Comparison of ENCODE assay signal across 28 cellular contexts in the genomic region with DNA sequence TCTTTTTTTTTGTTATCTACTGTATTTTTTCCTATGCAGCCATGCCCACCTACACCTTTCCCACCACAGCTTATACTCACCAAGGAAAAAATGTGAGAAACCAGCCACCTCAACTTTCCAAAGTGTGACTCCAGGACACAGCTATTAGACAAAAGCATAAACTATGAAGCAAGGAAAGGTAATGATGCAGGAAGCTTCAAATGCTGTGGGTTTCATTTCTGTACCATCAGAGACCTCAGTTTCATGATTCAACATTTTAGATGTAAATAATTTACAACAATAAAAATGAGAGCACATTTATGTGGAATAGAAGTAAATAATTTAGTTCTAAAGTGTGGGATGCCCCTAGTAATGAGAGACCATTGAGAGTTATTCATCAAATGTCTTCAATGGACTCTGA.
"Had no signal": no experiment of that assay in that cellular context is flagged by ENCODE, and none has a peak within 500 bp of the region (broad histone marks: within the 10 kb centered on the region; RNA-seq: fewer than 3 reads in every experiment).

No MANE protein-coding gene starts in this region.

- ATAC-seq: activated CD4-positive, alpha-beta T cell treated with anti-CD3 and anti-CD28 coated beads for 36 hours; activated CD8-positive, alpha-beta memory T cell treated with anti-CD3 and anti-CD28 coated beads, Interleukin-2, amount 10 ng/mL, durations not matched to agents 7 days and 5 days; activated CD8-positive, alpha-beta T cell treated with anti-CD3 and anti-CD28 coated beads, Interleukin-2, amount 10 ng/mL, durations not matched to agents 7 days and 5 days; activated T-cell treated with anti-CD3 and anti-CD28 coated beads, Interleukin-2, amount 50 U/mL, for 4 hours; activated T-helper 17 cell treated with anti-CD3 and anti-CD28 coated beads, Interleukin-2, amount 50 U/mL, for 72 hours; effector memory CD8-positive, alpha-beta T cell; foreskin keratinocyte; gastrocnemius medialis; heart left ventricle had no signal

- H3K4me3 Mint-ChIP-seq: activated CD4-positive, alpha-beta memory T cell treated with anti-CD3 and anti-CD28 coated beads for 36 hours; activated CD4-positive, alpha-beta T cell treated with anti-CD3 and anti-CD28 coated beads for 36 hours; activated CD4-positive, alpha-beta T cell treated with anti-CD3 and anti-CD28 coated beads, Interleukin-2, amount 10 ng/mL, durations not matched to agents 24 days and 14 days; activated CD8-positive, alpha-beta memory T cell treated with anti-CD3 and anti-CD28 coated beads, Interleukin-2, amount 10 ng/mL, durations not matched to agents 7 days and 5 days; activated CD8-positive, alpha-beta T cell treated with anti-CD3 and anti-CD28 coated beads, Interleukin-2, amount 10 ng/mL, durations not matched to agents 7 days and 5 days; activated naive CD8-positive, alpha-beta T cell; activated T-cell treated with anti-CD3 and anti-CD28 coated beads, Interleukin-2, amount 50 U/mL, for 4 hours; activated T-helper 17 cell treated with anti-CD3 and anti-CD28 coated beads, Interleukin-2, amount 50 U/mL, for 72 hours; central memory CD8-positive, alpha-beta T cell; dendritic cell treated with granulocyte-macrophage colony-stimulating factor and Interleukin-4, amounts not matched to agents 40 ng/mL and 50 ng/mL, for 4 days; effector memory CD8-positive, alpha-beta T cell had no signal

- H3K27me3 Mint-ChIP-seq: activated CD4-positive, alpha-beta memory T cell treated with anti-CD3 and anti-CD28 coated beads for 36 hours; activated CD4-positive, alpha-beta T cell treated with anti-CD3 and anti-CD28 coated beads for 36 hours; activated CD4-positive, alpha-beta T cell treated with anti-CD3 and anti-CD28 coated beads, Interleukin-2, amount 10 ng/mL, durations not matched to agents 24 days and 14 days; activated CD8-positive, alpha-beta memory T cell treated with anti-CD3 and anti-CD28 coated beads, Interleukin-2, amount 10 ng/mL, durations not matched to agents 7 days and 5 days; activated naive CD8-positive, alpha-beta T cell; activated T-helper 17 cell treated with anti-CD3 and anti-CD28 coated beads, Interleukin-2, amount 50 U/mL, for 72 hours; central memory CD8-positive, alpha-beta T cell; dendritic cell treated with granulocyte-macrophage colony-stimulating factor and Interleukin-4, amounts not matched to agents 40 ng/mL and 50 ng/mL, for 4 days; effector memory CD8-positive, alpha-beta T cell had no signal

- H3K4me1 Mint-ChIP-seq: activated CD4-positive, alpha-beta T cell treated with anti-CD3 and anti-CD28 coated beads for 36 hours; activated CD4-positive, alpha-beta T cell treated with anti-CD3 and anti-CD28 coated beads, Interleukin-2, amount 10 ng/mL, durations not matched to agents 24 days and 14 days; activated T-helper 17 cell treated with anti-CD3 and anti-CD28 coated beads, Interleukin-2, amount 50 U/mL, for 72 hours; central memory CD8-positive, alpha-beta T cell had no signal

- H3K27ac Mint-ChIP-seq: activated CD4-positive, alpha-beta memory T cell treated with anti-CD3 and anti-CD28 coated beads for 36 hours; activated CD4-positive, alpha-beta T cell treated with anti-CD3 and anti-CD28 coated beads for 36 hours; activated CD4-positive, alpha-beta T cell treated with anti-CD3 and anti-CD28 coated beads, Interleukin-2, amount 10 ng/mL, durations not matched to agents 24 days and 14 days; activated CD8-positive, alpha-beta memory T cell treated with anti-CD3 and anti-CD28 coated beads, Interleukin-2, amount 10 ng/mL, durations not matched to agents 7 days and 5 days; activated CD8-positive, alpha-beta T cell treated with anti-CD3 and anti-CD28 coated beads, Interleukin-2, amount 10 ng/mL, durations not matched to agents 7 days and 5 days; activated naive CD8-positive, alpha-beta T cell; activated T-helper 17 cell treated with anti-CD3 and anti-CD28 coated beads, Interleukin-2, amount 50 U/mL, for 72 hours; dendritic cell treated with granulocyte-macrophage colony-stimulating factor and Interleukin-4, amounts not matched to agents 40 ng/mL and 50 ng/mL, for 4 days; effector memory CD8-positive, alpha-beta T cell had no signal

- H3K9me3 Mint-ChIP-seq: activated CD4-positive, alpha-beta memory T cell treated with anti-CD3 and anti-CD28 coated beads for 36 hours; activated CD4-positive, alpha-beta T cell treated with anti-CD3 and anti-CD28 coated beads, Interleukin-2, amount 10 ng/mL, durations not matched to agents 24 days and 14 days; activated T-cell treated with anti-CD3 and anti-CD28 coated beads, Interleukin-2, amount 50 U/mL, for 4 hours; activated T-helper 17 cell treated with anti-CD3 and anti-CD28 coated beads, Interleukin-2, amount 50 U/mL, for 72 hours; central memory CD8-positive, alpha-beta T cell; dendritic cell treated with granulocyte-macrophage colony-stimulating factor and Interleukin-4, amounts not matched to agents 40 ng/mL and 50 ng/mL, for 4 days; effector memory CD8-positive, alpha-beta T cell had no signal

- DNase-seq: activated CD4-positive, alpha-beta memory T cell treated with anti-CD3 and anti-CD28 coated beads for 36 hours; activated CD4-positive, alpha-beta T cell treated with anti-CD3 and anti-CD28 coated beads for 36 hours; activated CD4-positive, alpha-beta T cell treated with anti-CD3 and anti-CD28 coated beads, Interleukin-2, amount 10 ng/mL, durations not matched to agents 24 days and 14 days; activated CD4-positive, CD25-positive, alpha-beta regulatory T cell; activated CD4-positive, CD25-positive, alpha-beta regulatory T cell treated with anti-CD3 and anti-CD28 coated beads, Interleukin-2, amount 50 U/mL, for 72 hours; activated CD8-positive, alpha-beta memory T cell treated with anti-CD3 and anti-CD28 coated beads, Interleukin-2, amount 10 ng/mL, durations not matched to agents 7 days and 5 days; activated CD8-positive, alpha-beta memory T cell treated with anti-CD3 and anti-CD28 coated beads, Interleukin-2, amount 50 U/mL, for 4 hours; activated CD8-positive, alpha-beta T cell treated with anti-CD3 and anti-CD28 coated beads, Interleukin-2, amount 10 ng/mL, durations not matched to agents 7 days and 5 days; activated effector memory CD4-positive, alpha-beta T cell treated with Interleukin-2 at 50 U/mL for 16 hours; activated gamma-delta T cell treated with Interleukin-2 at 50 U/mL for 16 hours; activated naive CD4-positive, alpha-beta T cell treated with anti-CD3 and anti-CD28 coated beads, Interleukin-2, amount 50 U/mL, for 16 hours; activated naive CD4-positive, alpha-beta T cell treated with Interleukin-2 at 50 U/mL for 16 hours; activated T-cell treated with anti-CD3 and anti-CD28 coated beads, Interleukin-2, amount 50 U/mL, for 4 hours; amniotic stem cell; anterior cingulate cortex; brain microvascular endothelial cell; effector CD4-positive, alpha-beta T cell; effector memory CD8-positive, alpha-beta T cell; erythroblast; foreskin keratinocyte; gastrocnemius medialis; glutamatergic neuron; heart left ventricle; T-helper 2 cell had no signal
